In genomic region chr11:30346068-30346688, GRCh38 we compare ENCODE assay signal across 10 cellular contexts. TPM values are rescaled to one million over a fixed set of nuclear protein-coding genes. Genes with fewer than 3 reads are reported as not detected.
A peak's percentile ranks its signal among the peaks of the same experiment; 100 is the strongest.
DNase-seq lines count a peak whose midpoint lies in the region; ATAC-seq, FAIRE-seq and TF ChIP-seq lines count a peak whose summit lies in the region.
"Had no signal": no experiment of that assay in that cellular context is flagged by ENCODE, and none has a peak within 500 bp of the region (broad histone marks: within the 10 kb centered on the region; RNA-seq: fewer than 3 reads in every experiment).

No MANE protein-coding gene starts in this region.

- H3K9me3 Mint-ChIP-seq in IgD-negative memory B cell, result peaks cover 0 to 7% (median 0%) of the 10 kb centered on the region in 3 donors
- H3K9me3 Mint-ChIP-seq in naive thymus-derived CD4-positive, alpha-beta T cell, result peaks cover 0 to 9% (median 0%) of the 10 kb centered on the region in 11 donors
- H3K9me3 Mint-ChIP-seq: T-helper 1 cell treated with Interleukin-12 subunit alpha and Interleukin-12 subunit beta and Interleukin-4 antibody, amounts not matched to agents 30 μg/mL and 1 μg/mL, for 36 hours had no signal

- H3K9me2 ChIP-seq in OCI-LY7 (ENCODE audit: insufficient read depth, low read length), result no peaks in the 10 kb centered on the region

- ATAC-seq in naive thymus-derived CD4-positive, alpha-beta T cell, result peak; percentile 75
- ATAC-seq in HG02938 (IDR thresholded peaks at IDR 0.05; ENCODE audit: unreplicated experiment), result no peak
- no peak for ATAC-seq in HG03469 (IDR thresholded peaks at IDR 0.05; ENCODE audit: unreplicated experiment)

- H3K4me3 ChIP-seq in OCI-LY7 (ENCODE audit: low read depth, low read length, poor library complexity, severe bottlenecking), result no peak overlapping the region
- H3K4me3 ChIP-seq in naive thymus-derived CD4-positive, alpha-beta T cell (ENCODE audit: low read length), result no peak overlapping the region
- H3K4me3 ChIP-seq: skin epidermis had no signal

- peaks cover 31% of the 10 kb centered on the region for H3K36me3 ChIP-seq in OCI-LY7 (ENCODE audit: insufficient read depth, low read length)
- H3K36me3 ChIP-seq in naive thymus-derived CD4-positive, alpha-beta T cell (ENCODE audit: control insufficient read depth in 2 of 3, insufficient read depth in 3 of 3, low read length in 3 of 3), result no peaks in the 10 kb centered on the region

- H4K20me1 ChIP-seq in OCI-LY7 (ENCODE audit: insufficient read depth, low read length), result no peaks in the 10 kb centered on the region

- peaks cover 24% of the 10 kb centered on the region; the same call in 1 of the 2 replicates for H3K79me2 ChIP-seq in OCI-LY7 (ENCODE audit: insufficient read depth, low read depth, low read length)

- DNase-seq in DMS114 treated with DMSO at 0.1 percent for 48 hours (lab: John Stamatoyannopoulos, UW; ENCODE audit: unreplicated experiment) (peak; percentile 23), OCI-LY7 (ENCODE audit: low spot score) (peak; percentile 81), amniotic stem cell (lab: John Stamatoyannopoulos, UW) (no peak)
- DNase-seq in naive thymus-derived CD4-positive, alpha-beta T cell, result peak in 7 of 9 donors; percentile 29 to 58 (median 39)

- no peaks in the 10 kb centered on the region for H3K36me3 Mint-ChIP-seq in IgD-negative memory B cell
- peaks cover 0 to 10% (median 7%) of the 10 kb centered on the region in 5 donors for H3K36me3 Mint-ChIP-seq in naive thymus-derived CD4-positive, alpha-beta T cell

- no peaks in the 10 kb centered on the region for H3K27me3 Mint-ChIP-seq in IgD-negative memory B cell
- peaks cover 0 to 12% (median 0%) of the 10 kb centered on the region in 5 donors for H3K27me3 Mint-ChIP-seq in naive thymus-derived CD4-positive, alpha-beta T cell

- H3K4me3 Mint-ChIP-seq in IgD-negative memory B cell, result no peak overlapping the region
- H3K4me3 Mint-ChIP-seq in naive thymus-derived CD4-positive, alpha-beta T cell, result no peak overlapping the region
- H3K4me3 Mint-ChIP-seq: T-helper 1 cell treated with Interleukin-12 subunit alpha and Interleukin-12 subunit beta and Interleukin-4 antibody, amounts not matched to agents 30 μg/mL and 1 μg/mL, for 36 hours had no signal

- BruUV-seq in OCI-LY7 (replicated peaks; lab: Mats Ljungman, UMichigan), result no TSS peak

- POLR2A ChIA-PET in OCI-LY7 (lab: Charles Lee), result interaction anchor here (3.6 kb wide), 1 partner anchor 22 kb away, joined by 76 read pairs; the partner anchor contains the start of gene ARL14EP
- POLR2A ChIA-PET in naive thymus-derived CD4-positive, alpha-beta T cell (lab: Charles Lee), result no interaction called here

- CTCF ChIA-PET in OCI-LY7 (lab: Charles Lee; ENCODE audit: unreplicated experiment), result no interaction called here
- CTCF ChIA-PET in naive thymus-derived CD4-positive, alpha-beta T cell (lab: Charles Lee), result no interaction called here

- H3K4me1 ChIP-seq in OCI-LY7 (ENCODE audit: insufficient read depth, low read length, poor library complexity, severe bottlenecking), result peaks cover 43% of the 10 kb centered on the region
- H3K4me1 ChIP-seq in naive thymus-derived CD4-positive, alpha-beta T cell (ENCODE audit: control insufficient read depth in 2 of 2, insufficient read depth in 2 of 2, low read length in 2 of 2), result no peaks in the 10 kb centered on the region

- H3K27ac ChIP-seq in OCI-LY7 (ENCODE audit: low read depth, low read length, poor library complexity, severe bottlenecking), result no peak overlapping the region
- no peak overlapping the region for H3K27ac ChIP-seq in naive thymus-derived CD4-positive, alpha-beta T cell (ENCODE audit: low read depth, low read length)
- H3K27ac ChIP-seq: skin epidermis had no signal

- no peak overlapping the region for H2AFZ ChIP-seq in OCI-LY7 (ENCODE audit: low read length)

- peak; percentile 84 for TF ChIP-seq CTCF in OCI-LY7 (conservative IDR thresholded peaks at IDR 0.05; ENCODE audit: low read length)

- intact Hi-C loops in OCI-LY7 (cut with micrococcal nuclease; ENCODE audit: unreplicated experiment), result loop anchor here (2.0 to 10.0 kb wide), 2 partner anchors 509 to 573 kb away; no protein-coding TSS in a partner anchor
- intact Hi-C loops in naive thymus-derived CD4-positive, alpha-beta T cell (cut with micrococcal nuclease), result loop anchor here (1.0 to 5.0 kb wide), 3 partner anchors 23 to 1611 kb away; partner anchors contain the start of gene ARL14EP (in 1 of the 2)

- peaks cover 23% of the 10 kb centered on the region for H3K9me3 ChIP-seq in OCI-LY7 (ENCODE audit: low read length)
- peaks cover 0 to 3% (median 0%) of the 10 kb centered on the region in 3 experiments for H3K9me3 ChIP-seq in naive thymus-derived CD4-positive, alpha-beta T cell (ENCODE audit: control insufficient read depth in 2 of 3, low read length in 3 of 3)

- no peaks in the 10 kb centered on the region for H3K27me3 ChIP-seq in naive thymus-derived CD4-positive, alpha-beta T cell (ENCODE audit: control insufficient read depth in 2 of 2, insufficient read depth in 2 of 2, low read length in 2 of 2)

- H3K4me2 ChIP-seq in OCI-LY7 (ENCODE audit: low read length), result no peak overlapping the region

- H3K27ac Mint-ChIP-seq in IgD-negative memory B cell, result peak overlapping the region in 2 of 3 donors; percentile 89 to 96
- no peak overlapping the region for H3K27ac Mint-ChIP-seq in naive thymus-derived CD4-positive, alpha-beta T cell
- H3K27ac Mint-ChIP-seq: T-helper 1 cell treated with Interleukin-12 subunit alpha and Interleukin-12 subunit beta and Interleukin-4 antibody, amounts not matched to agents 30 μg/mL and 1 μg/mL, for 36 hours had no signal

- peaks cover 26 to 36% (median 30%) of the 10 kb centered on the region in 3 donors for H3K4me1 Mint-ChIP-seq in IgD-negative memory B cell
- peaks cover 0 to 17% (median 9%) of the 10 kb centered on the region in 7 donors for H3K4me1 Mint-ChIP-seq in naive thymus-derived CD4-positive, alpha-beta T cell

- FAIRE-seq in endometrium (lab: Jason Lieb, UNC), result peak; percentile 92

RNA-seq across cellular contexts. Expression of gene ARL14EP, which starts 23.3 kb away (rescaled TPM):
- polyA plus RNA-seq in IgD-negative memory B cell, result 90.5 TPM
- 30.9 and 37.8 TPM in 2 replicates for total RNA-seq in OCI-LY7 (2014; rRNA removed; shearing (Covaris generic))
- total RNA-seq in OCI-LY7 (2022), result 51.5 and 57.1 TPM in 2 replicates
- 10 to 100 TPM; 20.8 to 45.8 (median 43.5) TPM for total RNA-seq in naive thymus-derived CD4-positive, alpha-beta T cell
- 10 to 100 TPM; 52.9 to 70.9 TPM for polyA plus RNA-seq in naive thymus-derived CD4-positive, alpha-beta T cell

Comparison
In these comparisons a context has a peak if more than half of its experiments do, and no peak if none do; other contexts are left out.
1. H3K27ac Mint-ChIP-seq: peak in IgD-negative memory B cell (2 of 3); none in naive thymus-derived CD4-positive, alpha-beta T cell (0 of 9).